8 cellular contexts compared by ENCODE assay signal in the genomic region with DNA sequence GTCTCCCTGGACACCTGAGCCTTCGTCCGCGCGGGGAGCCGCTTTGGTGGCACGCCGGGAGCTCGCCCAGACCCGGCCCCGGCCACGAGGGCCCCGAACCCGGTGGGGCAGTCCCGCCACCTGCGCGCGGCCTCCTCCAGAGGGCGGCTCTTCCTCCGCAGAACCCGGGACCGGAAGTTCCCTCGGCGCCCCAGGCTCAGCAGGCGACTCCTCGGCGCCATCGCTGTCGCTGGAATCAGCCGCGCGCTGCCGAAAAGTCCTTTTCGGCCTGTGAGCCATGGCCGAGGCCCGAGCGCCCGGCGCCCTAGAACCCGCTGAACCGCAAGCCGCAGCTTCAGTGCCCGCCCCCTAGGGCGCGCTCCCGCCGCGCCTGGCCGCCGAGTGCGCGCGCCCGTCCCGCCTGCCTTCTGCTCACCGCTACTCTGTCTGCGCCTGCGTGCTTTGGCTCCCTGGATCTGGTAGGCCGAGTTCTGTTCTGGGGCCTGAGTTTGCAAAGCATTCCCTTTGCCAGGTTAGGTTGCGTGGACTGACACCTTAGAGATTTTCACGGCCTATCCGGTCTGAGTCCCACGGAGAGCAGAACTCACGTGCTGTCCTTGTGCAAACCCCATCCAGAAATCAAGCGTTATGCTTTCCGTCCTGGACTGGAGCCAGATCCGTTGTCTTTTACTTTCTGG. TPM values are rescaled to one million over a fixed set of nuclear protein-coding genes. Genes with fewer than 3 reads are reported as not detected.
DNase-seq lines count a peak whose midpoint lies in the region; ATAC-seq and TF ChIP-seq lines count a peak whose summit lies in the region.

Gene GCFC2, minus strand, starts transcription at position 339 of the 677 bp plus-strand sequence. Its CDS starts 60 bp downstream, at position 279.

- peak; percentile 84 for DNase-seq in DMS114 treated with DMSO at 0.1 percent for 48 hours (lab: John Stamatoyannopoulos, UW; ENCODE audit: unreplicated experiment)
- DNase-seq in HuH-7.5 (ENCODE audit: low spot score), result peak; percentile 89
- DNase-seq in OCI-M1 (lab: John Stamatoyannopoulos, UW), result peak; percentile 90
- DNase-seq in activated T-cell treated with anti-CD3 and anti-CD28 coated beads for 4 hours, result peak; percentile 76
- peak; percentile 25 for DNase-seq in epithelial cell of proximal tubule (ENCODE audit: low read depth)
- peak; percentile 63 to 69 for DNase-seq in stimulated activated CD8-positive, alpha-beta memory T cell treated with anti-CD3 and anti-CD28 coated beads, Interleukin-7, amount 100 ng/mL, for 1 hour (ENCODE audit: low read depth in 2 of 2)

- peak; percentile 28 for TF ChIP-seq CTCF in epithelial cell of proximal tubule (conservative IDR thresholded peaks at IDR 0.05; ENCODE audit: low read depth, low read length)

- H3K9ac ChIP-seq in mucosa of rectum (ENCODE audit: low read depth in 1 of 2, low read length in 2 of 2), result peak within 1 kb of the TSS; percentile 82 to 83

- peak within 1 kb of the TSS; percentile 82 for H3K27ac ChIP-seq in mucosa of rectum (ENCODE audit: low read depth in 2 of 2, low read length in 2 of 2)

- H3K27me3 ChIP-seq in mucosa of rectum (ENCODE audit: control insufficient read depth in 2 of 2, insufficient read depth in 2 of 2, low read length in 2 of 2), result no peaks in the 10 kb centered on the region

- peaks cover 0 to 2% of the 10 kb centered on the region in 2 donors for H3K36me3 ChIP-seq in mucosa of rectum (ENCODE audit: control insufficient read depth in 2 of 2, insufficient read depth in 2 of 2, low read length in 2 of 2)

- peak within 1 kb of the TSS; percentile 70 for H3K4me3 ChIP-seq in epithelial cell of proximal tubule (ENCODE audit: low read depth, low read length)
- H3K4me3 ChIP-seq in mucosa of rectum (ENCODE audit: low read length in 2 of 2), result peak within 1 kb of the TSS; percentile 78 to 89

- ATAC-seq in GM21526 (IDR thresholded peaks at IDR 0.05; ENCODE audit: low FRiP score, unreplicated experiment), result peak; percentile 92

- H3K9me3 ChIP-seq in mucosa of rectum (ENCODE audit: control insufficient read depth in 2 of 2, low read length in 2 of 2), result no peaks in the 10 kb centered on the region

- H3K4me1 ChIP-seq in mucosa of rectum (ENCODE audit: control insufficient read depth in 2 of 2, insufficient read depth in 2 of 2, low read length in 2 of 2), result peaks cover 8 to 11% of the 10 kb centered on the region in 2 donors

RNA-seq across cellular contexts. Expression of gene GCFC2, which starts in this region (rescaled TPM):
- 21.2 and 24.7 TPM in 2 replicates for total RNA-seq in epithelial cell of proximal tubule

Comparison
In these comparisons a context has a peak if more than half of its experiments do, and no peak if none do; other contexts are left out.
1. Peak in every context shown above with its lines: DNase-seq, ATAC-seq, H3K4me3 ChIP-seq and H3K27ac ChIP-seq.
2. DNase-seq: peak in every context shown above with its lines; median percentile 90 in OCI-M1; 89 in HuH-7.5; 84 in DMS114 treated with DMSO at 0.1 percent for 48 hours; 76 in activated T-cell treated with anti-CD3 and anti-CD28 coated beads for 4 hours; 66 in stimulated activated CD8-positive, alpha-beta memory T cell treated with anti-CD3 and anti-CD28 coated beads, Interleukin-7, amount 100 ng/mL, for 1 hour; 25 in epithelial cell of proximal tubule.